In genomic region chr11:45964911-45965389, GRCh38 we compare ENCODE assay signal across 8 cellular contexts. TPM values are rescaled to one million over a fixed set of nuclear protein-coding genes. Genes with fewer than 3 reads are reported as not detected.
DNase-seq lines count a peak whose midpoint lies in the region; ATAC-seq and TF ChIP-seq lines count a peak whose summit lies in the region.

No MANE protein-coding gene starts in this region.

- TF ChIP-seq POLR2A in esophagus muscularis mucosa (IDR thresholded peaks at IDR 0.05; ENCODE audit: low read depth): no peak

- TF ChIP-seq RAD21 in Ishikawa (IDR thresholded peaks at IDR 0.05; ENCODE audit: low read depth): peak; percentile 83

- WGBS in esophagus muscularis mucosa: 24% methylated on average over 9 of the region's 9 CpGs

- no peaks in the 10 kb centered on the region for H3K4me1 Mint-ChIP-seq in naive thymus-derived CD8-positive, alpha-beta T cell
- no peaks in the 10 kb centered on the region for H3K4me1 Mint-ChIP-seq in stimulated activated naive CD8-positive, alpha-beta T cell treated with anti-CD3 and anti-CD28 coated beads, Interleukin-15, amount 100 ng/mL, for 72 hours

- peak overlapping the region; percentile 69 for H2AFZ ChIP-seq in PC-3 (ENCODE audit: low read length)

- H4K20me1 ChIP-seq in PC-3 (ENCODE audit: low read length): no peaks in the 10 kb centered on the region

- H3F3A ChIP-seq in PC-3 (ENCODE audit: low read length, unreplicated experiment): no peaks in the 10 kb centered on the region

- no TSS peak for BruUV-seq in PC-3 (replicated peaks; lab: Mats Ljungman, UMichigan)

- ATAC-seq in GM18861 (IDR thresholded peaks at IDR 0.05; ENCODE audit: unreplicated experiment): peak; percentile 68
- ATAC-seq in PC-3: peak; percentile 93
- peak; percentile 92 to 97 for ATAC-seq in naive thymus-derived CD8-positive, alpha-beta T cell
- peak; percentile 91 for ATAC-seq in stimulated activated naive CD8-positive, alpha-beta T cell treated with anti-CD3 and anti-CD28 coated beads, Interleukin-15, amount 100 ng/mL, for 72 hours

- TF ChIP-seq EP300 in Ishikawa (IDR thresholded peaks at IDR 0.05; ENCODE audit: borderline replicate concordance) (no peak), esophagus muscularis mucosa (IDR thresholded peaks at IDR 0.05) (no peak)

- H3K9me3 ChIP-seq in PC-3 (ENCODE audit: low read length): no peaks in the 10 kb centered on the region
- no peaks in the 10 kb centered on the region for H3K9me3 ChIP-seq in esophagus muscularis mucosa

- no peaks in the 10 kb centered on the region for H3K27me3 Mint-ChIP-seq in naive thymus-derived CD8-positive, alpha-beta T cell
- no peaks in the 10 kb centered on the region for H3K27me3 Mint-ChIP-seq in stimulated activated naive CD8-positive, alpha-beta T cell treated with anti-CD3 and anti-CD28 coated beads, Interleukin-15, amount 100 ng/mL, for 72 hours

- intact Hi-C loops in PC-3 (cut with micrococcal nuclease): loop anchor here (1.0 to 10.0 kb wide), 3 partner anchors 41 to 270 kb away; no protein-coding TSS in a partner anchor
- intact Hi-C loops in esophagus muscularis mucosa (cut with DNase I): loop anchor here (1.0 kb wide), 1 partner anchor 41 kb away; no protein-coding TSS in a partner anchor

- H3K4me3 Mint-ChIP-seq in naive thymus-derived CD8-positive, alpha-beta T cell: no peak overlapping the region
- no peak overlapping the region for H3K4me3 Mint-ChIP-seq in stimulated activated naive CD8-positive, alpha-beta T cell treated with anti-CD3 and anti-CD28 coated beads, Interleukin-15, amount 100 ng/mL, for 72 hours

- POLR2A ChIA-PET in AG04449 (lab: Yijun Ruan, JAX) (no interaction called here), PC-3 (lab: Charles Lee; ENCODE audit: unreplicated experiment) (interaction anchor here (0.5 kb wide), 1 partner anchor 101 kb away, joined by 3 read pairs; no protein-coding TSS in a partner anchor)
- POLR2A ChIA-PET in naive thymus-derived CD8-positive, alpha-beta T cell (lab: Charles Lee): interaction anchor here (1.1 to 1.4 kb wide), 3 partner anchors 42 to 48 kb away, joined by 3 to 5 read pairs (median 4); partner anchors contain the start of genes LARGE2 and PEX16

- H3K36me3 ChIP-seq in PC-3 (ENCODE audit: low read depth, low read length): no peaks in the 10 kb centered on the region; the same call in 1 of the 2 replicates
- peaks cover 10 to 71% (median 56%) of the 10 kb centered on the region in 4 donors for H3K36me3 ChIP-seq in esophagus muscularis mucosa

- TF ChIP-seq CTCF in AG04449 (IDR thresholded peaks at IDR 0.05; ENCODE audit: insufficient read depth, low read length, missing control alignments) (peak; percentile 88), PC-3 (conservative IDR thresholded peaks at IDR 0.05; ENCODE audit: low read depth, low read length) (peak; percentile 90), esophagus muscularis mucosa (IDR thresholded peaks at IDR 0.05) (peak; percentile 88 to 92 (median 88))

- H3K4me1 ChIP-seq in PC-3 (ENCODE audit: insufficient read depth, low read length): no peaks in the 10 kb centered on the region
- H3K4me1 ChIP-seq in esophagus muscularis mucosa: peaks cover 0 to 21% (median 2%) of the 10 kb centered on the region in 4 donors

- H3K79me2 ChIP-seq in PC-3 (ENCODE audit: low read length): no peaks in the 10 kb centered on the region

- peaks cover 0 to 50% (median 9%) of the 10 kb centered on the region in 3 donors for H3K36me3 Mint-ChIP-seq in naive thymus-derived CD8-positive, alpha-beta T cell

- CTCF ChIA-PET in AG04449 (lab: Yijun Ruan, JAX): interaction anchor here (0.8 to 12.7 kb wide), 39 partner anchors 9 to 358 kb away, joined by 3 to 332 read pairs (median 6); partner anchors contain the start of gene PEX16
- CTCF ChIA-PET in PC-3 (lab: Charles Lee): interaction anchor here (0.6 to 2.0 kb wide), 4 partner anchors 23 to 111 kb away, joined by 3 to 22 read pairs (median 4); no protein-coding TSS in a partner anchor

- no peaks in the 10 kb centered on the region for H3K9me3 Mint-ChIP-seq in naive thymus-derived CD8-positive, alpha-beta T cell
- no peaks in the 10 kb centered on the region for H3K9me3 Mint-ChIP-seq in stimulated activated naive CD8-positive, alpha-beta T cell treated with anti-CD3 and anti-CD28 coated beads, Interleukin-15, amount 100 ng/mL, for 72 hours

- H3K27me3 ChIP-seq in PC-3 (ENCODE audit: low read length) (no peaks in the 10 kb centered on the region), esophagus muscularis mucosa (no peaks in the 10 kb centered on the region)

- no peak for DNase-seq in AG04449 (ENCODE audit: low read depth, low spot score)
- peak; percentile 76 for DNase-seq in PC-3
- DNase-seq in activated T-cell treated with anti-CD3 and anti-CD28 coated beads for 4 hours: peak; percentile 42
- DNase-seq in esophagus muscularis mucosa (ENCODE audit: extremely low spot score): no peak
- DNase-seq in naive thymus-derived CD8-positive, alpha-beta T cell: peak; percentile 14 to 73 (median 55)
- peak; percentile 58 to 60 for DNase-seq in stimulated activated naive CD8-positive, alpha-beta T cell treated with anti-CD3 and anti-CD28 coated beads, Interleukin-15, amount 100 ng/mL, for 72 hours

- H3K9me2 ChIP-seq in PC-3 (replicated peaks; ENCODE audit: low read length): no peaks in the 10 kb centered on the region

- H3K4me3 ChIP-seq in AG04449 (ENCODE audit: low read depth, low read length) (no peak overlapping the region), PC-3 (ENCODE audit: low read length) (no peak overlapping the region; the same call in 1 of the 2 replicates), esophagus muscularis mucosa (no peak overlapping the region)

- no peak overlapping the region for H3K9ac ChIP-seq in PC-3 (ENCODE audit: low read length)

- H3K27ac Mint-ChIP-seq in naive thymus-derived CD8-positive, alpha-beta T cell: no peak overlapping the region
- no peak overlapping the region for H3K27ac Mint-ChIP-seq in stimulated activated naive CD8-positive, alpha-beta T cell treated with anti-CD3 and anti-CD28 coated beads, Interleukin-15, amount 100 ng/mL, for 72 hours

- H3K4me2 ChIP-seq in PC-3 (ENCODE audit: low read length): peak overlapping the region; percentile 32

- H3K27ac ChIP-seq in PC-3 (ENCODE audit: low read length): no peak overlapping the region
- H3K27ac ChIP-seq in esophagus muscularis mucosa (replicated peaks in 1 of 4): peak overlapping the region in 2 of 4 donors; percentile 1 to 40

TF ChIP-seq in Ishikawa, 13 proteins besides CTCF, POLR2A, EP300 and RAD21 (continues in another document):
- TF ChIP-seq CREB1 (IDR thresholded peaks at IDR 0.05; ENCODE audit: low read depth) (no peak), YY1 (IDR thresholded peaks at IDR 0.05; ENCODE audit: low read depth) (peak; percentile 71), USF1 (IDR thresholded peaks at IDR 0.05) (no peak), EGR1 (IDR thresholded peaks at IDR 0.05) (no peak), TCF12 (IDR thresholded peaks at IDR 0.05; ENCODE audit: low read depth) (no peak), FOXM1 (IDR thresholded peaks at IDR 0.05; ENCODE audit: borderline replicate concordance, low read depth) (no peak), TEAD4 (IDR thresholded peaks at IDR 0.05) (no peak), CEBPB (IDR thresholded peaks at IDR 0.05) (no peak), REST (IDR thresholded peaks at IDR 0.05; ENCODE audit: low read depth) (no peak), TAF1 (IDR thresholded peaks at IDR 0.05; ENCODE audit: low read depth) (no peak), NFIC (IDR thresholded peaks at IDR 0.05) (no peak), ZBTB7A (IDR thresholded peaks at IDR 0.05; ENCODE audit: low read depth) (no peak)

RNA-seq across cellular contexts. Expression of gene LARGE2, which starts 42.5 kb away (rescaled TPM):
- total RNA-seq in PC-3 (2014; rRNA removed) (18.4 and 19.6 TPM in 2 replicates), esophagus muscularis mucosa (under 1 TPM in 1 of 4 donors, not detected in 3; 0.17 TPM)
- total RNA-seq in naive thymus-derived CD8-positive, alpha-beta T cell: 1 to 10 TPM; 4.1 to 5.6 TPM
- polyA plus RNA-seq in naive thymus-derived CD8-positive, alpha-beta T cell: 1 to 10 TPM in 2 of 3 donors, under 1 TPM in 1; 0.71 to 2.0 (median 1.7) TPM

RNA-seq across cellular contexts. Expression of gene PEX16, which starts 47.3 kb away (rescaled TPM):
- total RNA-seq in PC-3 (2014; rRNA removed) (43.5 and 56.7 TPM in 2 replicates), esophagus muscularis mucosa (10 to 100 TPM; 15.4 to 32.2 (median 23.2) TPM)
- total RNA-seq in naive thymus-derived CD8-positive, alpha-beta T cell: 10 to 100 TPM; 66.8 to 74.1 TPM
- polyA plus RNA-seq in naive thymus-derived CD8-positive, alpha-beta T cell: 10 to 100 TPM; 46.1 to 54.1 (median 53.2) TPM

RNA-seq across cellular contexts. Expression of gene FREY1, which starts 57.9 kb away (rescaled TPM):
- total RNA-seq in PC-3 (2014; rRNA removed) (0.15 and 2.1 TPM in 2 replicates), esophagus muscularis mucosa (1 to 10 TPM in 3 of 4 donors, under 1 TPM in 1; 0.65 to 3.7 (median 1.4) TPM)
- 1 to 10 TPM; 3.1 to 3.4 TPM for total RNA-seq in naive thymus-derived CD8-positive, alpha-beta T cell
- polyA plus RNA-seq in naive thymus-derived CD8-positive, alpha-beta T cell: not detected

Comparison
In these comparisons a context has a peak if more than half of its experiments do, and no peak if none do; other contexts are left out.
1. DNase-seq: peak in PC-3 (single experiment), activated T-cell treated with anti-CD3 and anti-CD28 coated beads for 4 hours (single experiment), naive thymus-derived CD8-positive, alpha-beta T cell (10 of 10) and stimulated activated naive CD8-positive, alpha-beta T cell treated with anti-CD3 and anti-CD28 coated beads, Interleukin-15, amount 100 ng/mL, for 72 hours (2 of 2); none in AG04449 (single experiment) and esophagus muscularis mucosa (single experiment).
2. RNA of gene LARGE2, which starts 42.5 kb away (total RNA-seq): 18.4 to 19.6 TPM in PC-3 and 4.1 to 5.6 TPM in naive thymus-derived CD8-positive, alpha-beta T cell; 0.17 TPM in esophagus muscularis mucosa; every median in the first group is over 4 times any median in the second.
3. Peak in every context shown above with its lines, with median percentiles within 50 percentile points of each other: CTCF ChIP-seq and ATAC-seq.